In genomic region chr6:7697432-7697819, GRCh38 we compare ENCODE assay signal across 16 cellular contexts. TPM values are rescaled to one million over a fixed set of nuclear protein-coding genes. Genes with fewer than 3 reads are reported as not detected.
DNase-seq lines count a peak whose midpoint lies in the region; TF ChIP-seq lines count a peak whose summit lies in the region.
"Had no signal": no experiment of that assay in that cellular context is flagged by ENCODE, and none has a peak within 500 bp of the region (broad histone marks: within the 10 kb centered on the region; RNA-seq: fewer than 3 reads in every experiment).

No MANE protein-coding gene starts in this region.

- H3K4me2 ChIP-seq in neural progenitor cell, result no peak overlapping the region

- H3K27ac ChIP-seq in muscle layer of duodenum (ENCODE audit: low read length) (peak overlapping the region; percentile 21), neural progenitor cell (no peak overlapping the region)

- no peak overlapping the region for H3K9ac ChIP-seq in neural progenitor cell

- no peaks in the 10 kb centered on the region for H3K9me3 ChIP-seq in muscle layer of duodenum (ENCODE audit: control insufficient read depth in 1 of 2, low read length in 2 of 2)
- no peaks in the 10 kb centered on the region for H3K9me3 ChIP-seq in neural progenitor cell (ENCODE audit: low read depth)
- H3K9me3 ChIP-seq: heart right ventricle had no signal

- H3K4me1 Mint-ChIP-seq in T-helper 2 cell treated with Interferon-gamma antibody and Interleukin-4, amounts not matched to agents 5 μg/mL and 100 μg/mL, for 36 hours (ENCODE audit: low read depth), result peaks cover 9% of the 10 kb centered on the region
- peaks cover 17% of the 10 kb centered on the region for H3K4me1 Mint-ChIP-seq in chondrocyte (ENCODE audit: low read depth)
- peaks cover 6% of the 10 kb centered on the region for H3K4me1 Mint-ChIP-seq in neural progenitor cell

- H3K27me3 Mint-ChIP-seq in T-helper 2 cell treated with Interferon-gamma antibody and Interleukin-4, amounts not matched to agents 5 μg/mL and 100 μg/mL, for 36 hours (ENCODE audit: low read depth), result peaks cover 5% of the 10 kb centered on the region
- no peaks in the 10 kb centered on the region for H3K27me3 Mint-ChIP-seq in chondrocyte (ENCODE audit: low read depth)
- H3K27me3 Mint-ChIP-seq in neural progenitor cell (ENCODE audit: insufficient read depth, low read depth), result peaks cover 8% of the 10 kb centered on the region

- H3K4me1 ChIP-seq in muscle layer of duodenum (ENCODE audit: control insufficient read depth in 1 of 2, insufficient read depth in 2 of 2, low read length in 2 of 2), result no peaks in the 10 kb centered on the region
- peaks cover 7% of the 10 kb centered on the region for H3K4me1 ChIP-seq in neural progenitor cell

- H3K27me3 ChIP-seq in muscle layer of duodenum (ENCODE audit: low read depth, low read length) (no peaks in the 10 kb centered on the region), neural progenitor cell (no peaks in the 10 kb centered on the region)

- H3K36me3 Mint-ChIP-seq in T-helper 2 cell treated with Interferon-gamma antibody and Interleukin-4, amounts not matched to agents 5 μg/mL and 100 μg/mL, for 36 hours (ENCODE audit: low read depth), result no peaks in the 10 kb centered on the region
- H3K36me3 Mint-ChIP-seq in chondrocyte (ENCODE audit: low read depth) (no peaks in the 10 kb centered on the region), neural progenitor cell (no peaks in the 10 kb centered on the region)

- DNase-seq in T-helper 2 cell treated with Interferon-gamma antibody and Interleukin-4, amounts not matched to agents 5 μg/mL and 100 μg/mL, for 36 hours (ENCODE audit: low spot score), result no peak
- DNase-seq in T-helper 2 cell (no peak), M059J (ENCODE audit: low read depth) (peak; percentile 22), chondrocyte (ENCODE audit: low spot score) (no peak), neural progenitor cell (ENCODE audit: low spot score) (no peak)
- no peak for DNase-seq in NK-92 treated with Interleukin-12 subunit alpha and Interleukin-12 subunit beta, amount 100 ng/mL, for 24 hours (lab: John Stamatoyannopoulos, UW)
- no peak for DNase-seq in stimulated activated CD4-positive, alpha-beta T cell treated with anti-CD3 and anti-CD28 coated beads, Interleukin-12 subunit alpha, Interleukin-12 subunit beta, amount 100 ng/mL, for 4 hours
- DNase-seq: 8988T; Calu3; effector memory CD4-positive, alpha-beta T cell; heart right ventricle; NCI-H1417; NCI-H510A treated with DMSO at 0.1 percent for 48 hours; RPMI8226 had no signal

- H3K4me3 ChIP-seq in muscle layer of duodenum (ENCODE audit: low read depth in 1 of 2, low read length in 2 of 2) (peak overlapping the region in 1 of 2 donors; percentile 1), neural progenitor cell (no peak overlapping the region)
- H3K4me3 ChIP-seq: heart right ventricle, skin epidermis had no signal

- H3K9me3 Mint-ChIP-seq in T-helper 2 cell treated with Interferon-gamma antibody and Interleukin-4, amounts not matched to agents 5 μg/mL and 100 μg/mL, for 36 hours, result no peaks in the 10 kb centered on the region
- H3K9me3 Mint-ChIP-seq in chondrocyte (ENCODE audit: low read depth) (no peaks in the 10 kb centered on the region), neural progenitor cell (no peaks in the 10 kb centered on the region)

- TF ChIP-seq CTCF in chondrocyte (IDR thresholded peaks at IDR 0.05), result no peak
- no peak for TF ChIP-seq CTCF in neural progenitor cell (IDR thresholded peaks at IDR 0.05)

- no peaks in the 10 kb centered on the region for H3K36me3 ChIP-seq in muscle layer of duodenum (ENCODE audit: control insufficient read depth in 1 of 2, insufficient read depth in 2 of 2, low read length in 2 of 2)
- no peaks in the 10 kb centered on the region for H3K36me3 ChIP-seq in neural progenitor cell
- H3K36me3 ChIP-seq: heart right ventricle had no signal

- H3K4me3 Mint-ChIP-seq in T-helper 2 cell treated with Interferon-gamma antibody and Interleukin-4, amounts not matched to agents 5 μg/mL and 100 μg/mL, for 36 hours, result no peak overlapping the region
- peak overlapping the region; percentile 49 for H3K4me3 Mint-ChIP-seq in chondrocyte (ENCODE audit: unreplicated experiment)
- H3K4me3 Mint-ChIP-seq in neural progenitor cell, result no peak overlapping the region

- H2AFZ ChIP-seq in neural progenitor cell (replicated peaks), result no peak overlapping the region

- H3K79me2 ChIP-seq in neural progenitor cell (ENCODE audit: low read depth), result no peaks in the 10 kb centered on the region

- peak overlapping the region; percentile 20 for H3K27ac Mint-ChIP-seq in T-helper 2 cell treated with Interferon-gamma antibody and Interleukin-4, amounts not matched to agents 5 μg/mL and 100 μg/mL, for 36 hours
- H3K27ac Mint-ChIP-seq in chondrocyte (ENCODE audit: unreplicated experiment), result peak overlapping the region; percentile 91
- H3K27ac Mint-ChIP-seq in neural progenitor cell, result no peak overlapping the region

- H3F3A ChIP-seq in neural progenitor cell (ENCODE audit: low read depth), result no peaks in the 10 kb centered on the region

- no peaks in the 10 kb centered on the region for H4K20me1 ChIP-seq in neural progenitor cell (ENCODE audit: low read depth)

RNA-seq across cellular contexts. Expression of gene BMP6, which starts 28.5 kb away (rescaled TPM):
- not detected in 2 replicates for total RNA-seq in M059J (2014; rRNA removed; shearing (Covaris generic))
- total RNA-seq in chondrocyte, result 0.49 to 0.50 TPM in 2 of 3 replicates, not detected in the other
- total RNA-seq in neural progenitor cell (ENCODE audit: low replicate concordance), result 0.37 and 0.41 TPM in 2 replicates
